ENCODE assay signal across 12 cellular contexts in the genomic region with DNA sequence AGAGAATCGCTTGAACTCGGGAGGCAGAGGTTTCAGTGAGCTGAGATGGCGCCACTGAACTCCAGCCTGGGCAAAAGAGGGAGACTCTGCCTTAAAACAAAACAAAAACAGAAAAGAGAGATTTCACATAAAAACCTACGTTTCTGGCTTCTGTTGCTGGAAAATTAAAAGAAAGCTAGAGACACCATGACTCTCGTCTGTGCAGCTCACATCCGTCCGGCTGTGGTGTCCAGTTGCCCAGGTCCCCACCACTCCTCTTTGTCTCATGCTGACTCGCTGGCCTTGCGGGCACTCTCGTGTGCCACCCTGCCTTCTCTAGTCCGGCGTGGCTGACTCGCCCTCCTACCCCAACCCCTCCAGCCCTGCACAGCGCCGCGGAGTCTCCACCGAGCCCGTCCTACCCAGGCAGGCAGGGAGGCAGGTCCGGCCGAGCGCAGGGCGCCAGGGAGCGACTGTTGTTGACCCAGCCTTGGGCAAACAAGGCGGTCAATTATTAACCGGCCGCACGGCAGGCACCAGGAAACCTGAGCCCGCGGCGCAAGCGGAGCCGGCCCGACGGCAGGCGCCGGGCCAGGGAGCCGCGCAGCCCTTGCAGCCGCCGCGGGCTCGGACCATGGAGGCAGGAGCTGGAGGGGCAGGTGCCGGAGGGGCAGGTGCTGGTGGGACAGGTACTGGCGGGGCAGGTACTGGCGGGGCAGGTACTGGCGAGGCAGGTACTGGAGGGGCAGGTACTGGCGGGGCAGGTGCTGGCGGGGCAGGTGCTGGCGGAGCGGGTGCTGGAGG. TPM values are rescaled to one million over a fixed set of nuclear protein-coding genes. Genes with fewer than 3 reads are reported as not detected.
DNase-seq lines count a peak whose midpoint lies in the region; ATAC-seq and TF ChIP-seq lines count a peak whose summit lies in the region.
"Had no signal": no experiment of that assay in that cellular context is flagged by ENCODE, and none has a peak within 500 bp of the region (broad histone marks: within the 10 kb centered on the region; RNA-seq: fewer than 3 reads in every experiment).

Gene PRRT1B, plus strand, starts transcription at position 521 of the 783 bp plus-strand sequence. Its CDS starts 93 bp downstream, at position 614.

- ATAC-seq in HG03045 (IDR thresholded peaks at IDR 0.05; ENCODE audit: unreplicated experiment) = no peak
- no peak for ATAC-seq in GM18867 (IDR thresholded peaks at IDR 0.05; ENCODE audit: unreplicated experiment)

- peaks cover 15% of the 10 kb centered on the region for H3K9me3 Mint-ChIP-seq in MCF 10A (ENCODE audit: unreplicated experiment)

- H3K27me3 ChIP-seq in breast epithelium (peaks cover 12 to 20% of the 10 kb centered on the region in 2 donors), WERI-Rb-1 (ENCODE audit: insufficient read depth, low read depth, severe bottlenecking) (no peaks in the 10 kb centered on the region), transverse colon (peaks cover 50% of the 10 kb centered on the region)

- in situ Hi-C loops in transverse colon (cut with MboI; ENCODE audit: low pct_ligation_motif_present in 1 of 4, low pct_unique_long_range_greater_than_20kb in 1 of 4, low sequenced_read_pairs in 3 of 4) = no loop called here

- no TSS peak for BruUV-seq in MCF 10A (replicated peaks; lab: Mats Ljungman, UMichigan)

- TF ChIP-seq CTCF in breast epithelium (IDR thresholded peaks at IDR 0.05) = no peak
- no peak for TF ChIP-seq CTCF in MCF 10A (IDR thresholded peaks at IDR 0.05; ENCODE audit: unreplicated experiment)
- TF ChIP-seq CTCF in WERI-Rb-1 (IDR thresholded peaks at IDR 0.05; ENCODE audit: low read depth, low read length) = no peak
- TF ChIP-seq CTCF in transverse colon (IDR thresholded peaks at IDR 0.05) = no peak

- H3K36me3 Mint-ChIP-seq in MCF 10A (ENCODE audit: insufficient read depth, unreplicated experiment) = no peaks in the 10 kb centered on the region

- CTCF ChIA-PET in MCF 10A (lab: Yijun Ruan, JAX) = interaction anchor here (0.7 to 1.5 kb wide), 3 partner anchors 46 to 218 kb away, joined by 3 read pairs; no protein-coding TSS in a partner anchor

- H3K27me3 Mint-ChIP-seq in MCF 10A (ENCODE audit: insufficient read depth, unreplicated experiment) = peaks cover 35% of the 10 kb centered on the region

- peaks cover 20 to 23% of the 10 kb centered on the region in 2 donors for H3K9me3 ChIP-seq in breast epithelium
- peaks cover 29% of the 10 kb centered on the region for H3K9me3 ChIP-seq in WERI-Rb-1 (ENCODE audit: severe bottlenecking)
- H3K9me3 ChIP-seq in transverse colon = peaks cover 8 to 18% of the 10 kb centered on the region in 2 donors

- H3K4me1 Mint-ChIP-seq in MCF 10A (ENCODE audit: insufficient read depth, unreplicated experiment) = peaks cover 6% of the 10 kb centered on the region

- intact Hi-C loops in breast epithelium (cut with DNase I; ENCODE audit: low total_unique reads) = no loop called here
- intact Hi-C loops in MCF 10A (cut with micrococcal nuclease) = no loop called here
- intact Hi-C loops in transverse colon (cut with DNase I; ENCODE audit: low total_unique reads) = no loop called here

- no peak for TF ChIP-seq EP300 in transverse colon (IDR thresholded peaks at IDR 0.05; ENCODE audit: low read depth)

- peak within 1 kb of the TSS in 2 of 3 donors; percentile 35 to 52 for H3K4me3 ChIP-seq in breast epithelium
- peak within 1 kb of the TSS; percentile 34 for H3K4me3 ChIP-seq in WERI-Rb-1 (ENCODE audit: low read depth, low read length)
- H3K4me3 ChIP-seq in transverse colon = peak within 1 kb of the TSS; percentile 1 to 46 (median 20)
- H3K4me3 ChIP-seq: MG63 had no signal

- H3K27ac Mint-ChIP-seq in MCF 10A (ENCODE audit: low read depth, unreplicated experiment) = no peak within 1 kb of the TSS

- no peak within 1 kb of the TSS for H3K4me3 Mint-ChIP-seq in MCF 10A (ENCODE audit: unreplicated experiment)

- peak in 1 of 2 donors; percentile 83 for DNase-seq in breast epithelium (ENCODE audit: low spot score in 2 of 2)
- no peak for DNase-seq in MCF 10A (ENCODE audit: unreplicated experiment)
- no peak for DNase-seq in WERI-Rb-1
- DNase-seq in kidney glomerular epithelial cell (lab: John Stamatoyannopoulos, UW) = peak; percentile 40
- DNase-seq in transverse colon = peak; percentile 89
- DNase-seq in RKO (ENCODE audit: low spot score) = no peak
- DNase-seq: activated CD4-positive, alpha-beta T cell treated with anti-CD3 and anti-CD28 coated beads, Interleukin-2, amount 10 ng/mL, durations not matched to agents 7 days and 5 days; DMS 273 treated with DMSO at 0.1 percent for 48 hours; MG63 had no signal

- 27 to 68% methylated on average over 4 to 49 of the region's 50 CpGs for WGBS in transverse colon (ENCODE audit: low coverage in 1 of 2), 2 donors

- H3K27ac ChIP-seq in breast epithelium = no peak within 1 kb of the TSS
- no peak within 1 kb of the TSS for H3K27ac ChIP-seq in WERI-Rb-1
- H3K27ac ChIP-seq in transverse colon = peak within 1 kb of the TSS in 3 of 4 donors; percentile 20 to 44 (median 36)

- POLR2A ChIA-PET in MCF 10A (lab: Yijun Ruan, JAX) = no interaction called here

- H3K36me3 ChIP-seq in breast epithelium (no peaks in the 10 kb centered on the region), WERI-Rb-1 (no peaks in the 10 kb centered on the region), transverse colon (no peaks in the 10 kb centered on the region)
- H3K36me3 ChIP-seq: MG63 had no signal

- H3K4me1 ChIP-seq in breast epithelium = peaks cover 0 to 7% of the 10 kb centered on the region in 2 donors
- peaks cover 8 to 17% (median 15%) of the 10 kb centered on the region in 4 donors for H3K4me1 ChIP-seq in transverse colon

- no peak for TF ChIP-seq POLR2A in breast epithelium (IDR thresholded peaks at IDR 0.05)
- peak; percentile 36 for TF ChIP-seq POLR2A in transverse colon (IDR thresholded peaks at IDR 0.05)

RNA-seq across cellular contexts. Expression of gene PRRT1B, which starts in this region (rescaled TPM):
- total RNA-seq in breast epithelium (under 1 TPM in 1 of 3 donors, not detected in 2; 0.33 TPM), MCF 10A (2022) (not detected in 2 replicates), transverse colon (10 to 100 TPM in 1 of 4 donors, 1 to 10 TPM in 2, not detected in 1; 1.6 to 12.3 (median 5.7) TPM)
- total RNA-seq: activated CD4-positive, alpha-beta T cell treated with anti-CD3 and anti-CD28 coated beads, Interleukin-2, amount 10 ng/mL, durations not matched to agents 7 days and 5 days; fibroblast of villous mesenchyme had no signal

Comparison
In these comparisons a context has a peak if more than half of its experiments do, and no peak if none do; other contexts are left out.
1. DNase-seq: peak in kidney glomerular epithelial cell (single experiment) and transverse colon (single experiment); none in MCF 10A (single experiment), WERI-Rb-1 (single experiment) and RKO (single experiment).
2. H3K27ac ChIP-seq: peak in transverse colon (3 of 4); none in breast epithelium (0 of 2) and WERI-Rb-1 (single experiment).
3. Peak in every context shown above with its lines, with median percentiles within 50 percentile points of each other: H3K4me3 ChIP-seq.